ENCODE assay signal across 19 cellular contexts in the genomic region with DNA sequence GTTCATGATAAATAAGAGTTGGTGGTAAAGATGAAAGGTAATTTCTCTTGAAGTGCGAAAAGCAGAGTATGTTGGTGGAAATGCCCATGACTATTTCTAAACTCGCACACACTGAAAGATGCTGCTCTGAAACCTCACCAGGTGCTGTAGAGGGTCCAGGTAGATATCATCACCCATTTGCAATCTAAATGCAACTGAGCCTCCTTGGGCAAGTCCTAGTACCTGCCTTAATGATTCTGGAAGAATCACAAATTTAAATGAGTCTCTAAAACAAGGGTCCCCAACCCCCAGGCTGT. TPM values are rescaled to one million over a fixed set of nuclear protein-coding genes. Genes with fewer than 3 reads are reported as not detected.
DNase-seq lines count a peak whose midpoint lies in the region; ATAC-seq and FAIRE-seq lines count a peak whose summit lies in the region.
"Had no signal": no experiment of that assay in that cellular context is flagged by ENCODE, and none has a peak within 500 bp of the region (broad histone marks: within the 10 kb centered on the region; RNA-seq: fewer than 3 reads in every experiment).

No MANE protein-coding gene starts in this region.

- H3K9me3 Mint-ChIP-seq in activated T-helper 17 cell treated with anti-CD3 and anti-CD28 coated beads, Interleukin-2, amount 50 U/mL, for 72 hours, result no peaks in the 10 kb centered on the region
- H3K9me3 Mint-ChIP-seq: activated B cell treated with CpG ODN at 0.5 μM for 24 hours, T-cell had no signal

- H3K27ac Mint-ChIP-seq in activated T-helper 17 cell treated with anti-CD3 and anti-CD28 coated beads, Interleukin-2, amount 50 U/mL, for 72 hours, result no peak overlapping the region
- H3K27ac Mint-ChIP-seq: activated B cell treated with CpG ODN at 0.5 μM for 24 hours, T-cell had no signal

- H3K9me3 ChIP-seq in adipocyte (ENCODE audit: control insufficient read depth, low read length), result no peaks in the 10 kb centered on the region
- H3K9me3 ChIP-seq: ovary, upper lobe of right lung had no signal

- DNase-seq in adipocyte (ENCODE audit: low read depth) (no peak), urothelium cell line (ENCODE audit: low spot score) (no peak), COLO829 (ENCODE audit: low spot score) (no peak), NCI-H526 treated with DMSO at 0.1 percent for 48 hours (lab: John Stamatoyannopoulos, UW) (no peak)
- DNase-seq: activated B cell treated with CpG ODN at 0.5 μM for 24 hours; activated CD8-positive, alpha-beta memory T cell treated with anti-CD3 and anti-CD28 coated beads for 24 hours; activated effector memory CD4-positive, alpha-beta T cell treated with anti-CD3 and anti-CD28 coated beads, Interleukin-2, amount 50 U/mL, for 16 hours; amygdala; COR-L47; left colon; NCI-H2081 treated with DMSO at 0.1 percent for 48 hours; ovary; T-cell; upper lobe of right lung had no signal

- H3K36me3 ChIP-seq in adipocyte (ENCODE audit: control insufficient read depth, insufficient read depth, low read length, severe bottlenecking), result no peaks in the 10 kb centered on the region
- H3K36me3 ChIP-seq: ovary, upper lobe of right lung had no signal

- peak overlapping the region; percentile 53 for H3K9ac ChIP-seq in adipocyte (ENCODE audit: low read length)

- no peaks in the 10 kb centered on the region for H3K27me3 ChIP-seq in adipocyte (replicated peaks; ENCODE audit: control insufficient read depth, insufficient read depth, low read length)
- H3K27me3 ChIP-seq: ovary, upper lobe of right lung had no signal

- peak; percentile 11 for ATAC-seq in GM18519 (IDR thresholded peaks at IDR 0.05; ENCODE audit: low FRiP score, unreplicated experiment)
- peak; percentile 42 for ATAC-seq in GM19468 (IDR thresholded peaks at IDR 0.05; ENCODE audit: extremely low read depth, unreplicated experiment)
- ATAC-seq in HG02852 (IDR thresholded peaks at IDR 0.05; ENCODE audit: unreplicated experiment), result peak; percentile 22
- no peak for ATAC-seq in activated T-helper 17 cell treated with anti-CD3 and anti-CD28 coated beads, Interleukin-2, amount 50 U/mL, for 72 hours (replicated peaks)
- ATAC-seq: HepG2, left colon, T-cell, upper lobe of right lung had no signal

- H3K36me3 Mint-ChIP-seq in activated T-helper 17 cell treated with anti-CD3 and anti-CD28 coated beads, Interleukin-2, amount 50 U/mL, for 72 hours (ENCODE audit: low read depth), result no peaks in the 10 kb centered on the region
- H3K36me3 Mint-ChIP-seq: T-cell had no signal

- H3K27me3 Mint-ChIP-seq in activated T-helper 17 cell treated with anti-CD3 and anti-CD28 coated beads, Interleukin-2, amount 50 U/mL, for 72 hours, result peaks cover 32% of the 10 kb centered on the region
- H3K27me3 Mint-ChIP-seq: activated B cell treated with CpG ODN at 0.5 μM for 24 hours had no signal

- FAIRE-seq in urothelium cell line (lab: Jason Lieb, UNC), result no peak
- FAIRE-seq: HepG2 had no signal

- H3K4me3 ChIP-seq in adipocyte (ENCODE audit: low read length), result no peak overlapping the region
- H3K4me3 ChIP-seq: ovary, upper lobe of right lung had no signal

- H3K4me1 Mint-ChIP-seq in activated T-helper 17 cell treated with anti-CD3 and anti-CD28 coated beads, Interleukin-2, amount 50 U/mL, for 72 hours, result peaks cover 3% of the 10 kb centered on the region

- no peak overlapping the region for H3K4me3 Mint-ChIP-seq in activated T-helper 17 cell treated with anti-CD3 and anti-CD28 coated beads, Interleukin-2, amount 50 U/mL, for 72 hours
- H3K4me3 Mint-ChIP-seq: activated B cell treated with CpG ODN at 0.5 μM for 24 hours, T-cell had no signal

- peaks cover 41% of the 10 kb centered on the region for H3K4me1 ChIP-seq in adipocyte (ENCODE audit: control insufficient read depth, insufficient read depth, low read length)

RNA-seq across cellular contexts. Expression of a gene that starts 5.9 kb away (rescaled TPM):
- total RNA-seq in activated T-helper 17 cell treated with anti-CD3 and anti-CD28 coated beads, Interleukin-2, amount 50 U/mL, for 72 hours, result 10 to 100 TPM; 21.7 to 28.6 TPM
